Comparison of ENCODE assay signal across 9 cellular contexts in genomic region chr1:19429611-19430010, GRCh38. TPM values are rescaled to one million over a fixed set of nuclear protein-coding genes. Genes with fewer than 3 reads are reported as not detected.
DNase-seq lines count a peak whose midpoint lies in the region; ATAC-seq lines count a peak whose summit lies in the region.
"Had no signal": no experiment of that assay in that cellular context is flagged by ENCODE, and none has a peak within 500 bp of the region (broad histone marks: within the 10 kb centered on the region; RNA-seq: fewer than 3 reads in every experiment).

No MANE protein-coding gene starts in this region.

- ATAC-seq in esophagus mucosa (peak; percentile 24), HG02973 (IDR thresholded peaks at IDR 0.05; ENCODE audit: unreplicated experiment) (no peak), HG02840 (IDR thresholded peaks at IDR 0.05; ENCODE audit: low FRiP score, unreplicated experiment) (no peak), HG02588 (IDR thresholded peaks at IDR 0.05; ENCODE audit: unreplicated experiment) (no peak)

- H3K79me1 ChIP-seq in trophoblast cell (ENCODE audit: low read length), result no peaks in the 10 kb centered on the region

- H4K91ac ChIP-seq in trophoblast cell (ENCODE audit: low read depth, low read length), result no peak overlapping the region

- no peak overlapping the region for H2BK12ac ChIP-seq in trophoblast cell (ENCODE audit: low read length)

- H3K4me3 ChIP-seq in trophoblast cell (ENCODE audit: low read depth, low read length), result no peak overlapping the region

- H4K8ac ChIP-seq in trophoblast cell (ENCODE audit: low read depth, low read length), result no peak overlapping the region

- no peak overlapping the region for H2AK5ac ChIP-seq in trophoblast cell (ENCODE audit: low read length)

- no peak overlapping the region for H3K4me2 ChIP-seq in trophoblast cell (ENCODE audit: low read length)

- WGBS in trophoblast cell (ENCODE audit: extremely low coverage, insufficient coverage, insufficient read length), result no CpG with 5 or more reads among the region's 4 CpGs

- no peak overlapping the region for H3K23ac ChIP-seq in trophoblast cell (ENCODE audit: low read length)

- peak overlapping the region; percentile 37 for H3K4ac ChIP-seq in trophoblast cell (ENCODE audit: low read depth, low read length)

- H2BK5ac ChIP-seq in trophoblast cell (ENCODE audit: low read depth, low read length, poor library complexity), result peak overlapping the region; percentile 16

- H3K36me3 ChIP-seq in trophoblast cell (ENCODE audit: control insufficient read depth in 1 of 2, insufficient read depth in 2 of 2, low read length in 2 of 2), result peaks cover 3 to 6% of the 10 kb centered on the region in 2 experiments

- no peak overlapping the region for H3K18ac ChIP-seq in trophoblast cell (ENCODE audit: low read length)

- no peak overlapping the region for H4K12ac ChIP-seq in trophoblast cell (ENCODE audit: low read depth, low read length)

- H3K79me2 ChIP-seq in trophoblast cell (ENCODE audit: control insufficient read depth, insufficient read depth, low read length, poor library complexity), result peaks cover 33% of the 10 kb centered on the region

- H3K27ac ChIP-seq in trophoblast cell (ENCODE audit: low read depth, low read length), result no peak overlapping the region

- in situ Hi-C loops in Caki2 (cut with HindIII; ENCODE audit: low pct_unique_long_range_greater_than_20kb, low sequenced_read_pairs), result no loop called here

- no peaks in the 10 kb centered on the region for H3K9me3 ChIP-seq in trophoblast cell (ENCODE audit: insufficient read depth, low read depth, low read length)

- H3K4me1 ChIP-seq in trophoblast cell (ENCODE audit: control insufficient read depth in 1 of 2, insufficient read depth in 2 of 2, low read length in 2 of 2), result peaks cover 18 to 30% of the 10 kb centered on the region in 2 experiments

- H3K27me3 ChIP-seq in trophoblast cell (ENCODE audit: insufficient read depth, low read length), result no peaks in the 10 kb centered on the region

- no peak overlapping the region for H3K14ac ChIP-seq in trophoblast cell (ENCODE audit: low read length)

- DNase-seq in Caki2 (ENCODE audit: low read depth) (peak; percentile 62), NCI-H345 treated with DMSO at 0.1 percent for 48 hours (lab: John Stamatoyannopoulos, UW; ENCODE audit: unreplicated experiment) (peak; percentile 32), trophoblast cell (no peak), T-helper 9 cell (no peak)
- DNase-seq: midbrain had no signal

- H2BK120ac ChIP-seq in trophoblast cell (ENCODE audit: insufficient read depth, low read length, poor library complexity), result no peak overlapping the region

- no peak overlapping the region for H3K9ac ChIP-seq in trophoblast cell (ENCODE audit: low read length)

- no peak overlapping the region for H2AFZ ChIP-seq in trophoblast cell (ENCODE audit: insufficient read depth, low read length, poor library complexity)

RNA-seq across cellular contexts. Expression of gene CAPZB, which starts 55.7 kb away (rescaled TPM):
- total RNA-seq in Caki2 (2014; rRNA removed; shearing (Covaris generic); ENCODE audit: low replicate concordance), result 321 and 323 TPM in 2 replicates
- 262 TPM for total RNA-seq in esophagus mucosa
- 315 and 324 TPM in 2 replicates for polyA plus RNA-seq in trophoblast cell (2013)

Comparison
In these comparisons a context has a peak if more than half of its experiments do, and no peak if none do; other contexts are left out.
1. DNase-seq: peak in Caki2 (single experiment) and NCI-H345 treated with DMSO at 0.1 percent for 48 hours (single experiment); none in trophoblast cell (0 of 2) and T-helper 9 cell (single experiment).